ENCODE assay signal across 23 cellular contexts in genomic region chr4:105835177-105835576, GRCh38.
"Had no signal": no experiment of that assay in that cellular context is flagged by ENCODE, and none has a peak within 500 bp of the region (broad histone marks: within the 10 kb centered on the region; RNA-seq: fewer than 3 reads in every experiment).

No MANE protein-coding gene starts in this region.

- H3K27me3 ChIP-seq: ovary, right lobe of liver, spleen, stomach, thyroid gland, tibial nerve, vagina had no signal

- H3K27ac ChIP-seq: ovary, parathyroid adenoma, psoas muscle, right lobe of liver, skin epidermis, spleen, stomach, thoracic aorta, thyroid gland, tibial nerve, vagina had no signal

- H3K4me1 ChIP-seq: parathyroid adenoma, psoas muscle, right lobe of liver, spleen, thyroid gland, tibial nerve, vagina had no signal

- ATAC-seq: naive thymus-derived CD8-positive, alpha-beta T cell; right cardiac atrium; right lobe of liver; stimulated activated naive B cell treated with anti-CD40 and anti-IgM and Interleukin-4, amounts not matched to agents 10 μg/mL and 1 μg/mL and 100 μg/mL, for 72 hours had no signal

- H3K4me2 ChIP-seq: smooth muscle cell had no signal

- H2AFZ ChIP-seq: parathyroid adenoma had no signal

- H3K79me2 ChIP-seq: parathyroid adenoma had no signal

- H3K9me3 ChIP-seq: ovary, psoas muscle, right lobe of liver, spleen, stomach, thoracic aorta, thyroid gland, tibial nerve, vagina had no signal

- H3K4me3 ChIP-seq: ovary, psoas muscle, right lobe of liver, skin epidermis, smooth muscle cell, spleen, stomach, thoracic aorta, thyroid gland, tibial nerve, vagina had no signal

- H3K9ac ChIP-seq: parathyroid adenoma had no signal

- H3K36me3 ChIP-seq: ovary, right lobe of liver, thoracic aorta, thyroid gland, vagina had no signal

- DNase-seq: naive B cell; naive thymus-derived CD8-positive, alpha-beta T cell; nephron progenitor cell; occipital lobe; ovary; psoas muscle; right lobe of liver; spleen; stimulated activated CD4-positive, alpha-beta T cell treated with anti-CD3 and anti-CD28 coated beads, Interleukin-12 subunit alpha, Interleukin-12 subunit beta, amount 100 ng/mL, for 4 hours; stimulated activated CD4-positive, alpha-beta T cell treated with anti-CD3 and anti-CD28 coated beads, Interleukin-2, amount 100 ng/mL, for 24 hours; stimulated activated CD4-positive, alpha-beta T cell treated with anti-CD3 and anti-CD28 coated beads, Interleukin-2, amount 100 ng/mL, for 48 hours; stimulated activated CD4-positive, alpha-beta T cell treated with anti-CD3 and anti-CD28 coated beads, Interleukin-4, amount 100 ng/mL, for 24 hours; stimulated activated naive B cell treated with anti-CD40 and anti-IgM and Interleukin-4, amounts not matched to agents 10 μg/mL and 1 μg/mL and 100 μg/mL, for 72 hours; stimulated activated naive CD4-positive, alpha-beta T cell treated with Interleukin-2 at 50 U/mL for 16 hours; stomach; thyroid gland had no signal
